In the genomic region with DNA sequence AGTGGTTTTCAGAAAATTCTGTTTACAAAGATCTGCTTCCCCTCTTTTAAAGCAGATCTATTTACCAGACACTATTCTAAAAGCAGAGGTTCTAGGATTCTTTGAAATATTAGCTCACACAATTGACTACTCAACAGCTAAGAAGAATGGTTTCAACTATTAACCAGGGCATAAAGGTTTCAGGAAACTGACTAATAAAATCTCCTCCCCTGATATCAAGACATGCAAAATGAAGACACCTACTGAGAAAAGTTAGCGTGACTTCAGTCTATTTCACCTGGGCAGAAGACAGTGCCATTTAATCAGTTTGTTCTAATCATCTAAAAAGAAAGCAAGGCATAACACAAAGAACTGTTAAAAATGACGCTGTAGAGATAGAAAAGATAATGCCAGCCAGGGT, we compare ENCODE assay signal across 13 cellular contexts. TPM values are rescaled to one million over a fixed set of nuclear protein-coding genes. Genes with fewer than 3 reads are reported as not detected.
DNase-seq lines count a peak whose midpoint lies in the region; ATAC-seq and TF ChIP-seq lines count a peak whose summit lies in the region.
"Had no signal": no experiment of that assay in that cellular context is flagged by ENCODE, and none has a peak within 500 bp of the region (broad histone marks: within the 10 kb centered on the region; RNA-seq: fewer than 3 reads in every experiment).

No MANE protein-coding gene starts in this region.

- TF ChIP-seq POLR2A in transverse colon (IDR thresholded peaks at IDR 0.05), result no peak

- no peak for TF ChIP-seq EP300 in transverse colon (IDR thresholded peaks at IDR 0.05; ENCODE audit: low read depth)

- H3K36me3 Mint-ChIP-seq in activated naive CD4-positive, alpha-beta T cell treated with anti-CD3 and anti-CD28 coated beads for 36 hours (ENCODE audit: low read depth), result peaks cover 60% of the 10 kb centered on the region
- peaks cover 57% of the 10 kb centered on the region for H3K36me3 Mint-ChIP-seq in activated CD8-positive, alpha-beta T cell treated with anti-CD3 and anti-CD28 coated beads, Interleukin-2, amount 10 ng/mL, durations not matched to agents 7 days and 5 days (ENCODE audit: low read depth)
- H3K36me3 Mint-ChIP-seq in Caco-2 (ENCODE audit: insufficient read depth, unreplicated experiment), result peaks cover 74% of the 10 kb centered on the region

- no peak overlapping the region for H3K9ac ChIP-seq in mucosa of rectum (ENCODE audit: low read depth in 1 of 2, low read length in 2 of 2)

- peaks cover 11 to 16% of the 10 kb centered on the region in 2 donors for H3K4me1 ChIP-seq in mucosa of rectum (ENCODE audit: control insufficient read depth in 2 of 2, insufficient read depth in 2 of 2, low read length in 2 of 2)
- H3K4me1 ChIP-seq in transverse colon, result peaks cover 11 to 48% (median 27%) of the 10 kb centered on the region in 4 donors
- H3K4me1 ChIP-seq in Caco-2, result peaks cover 74% of the 10 kb centered on the region

- peak overlapping the region; percentile 97 for H3K27ac Mint-ChIP-seq in activated naive CD4-positive, alpha-beta T cell treated with anti-CD3 and anti-CD28 coated beads for 36 hours
- peak overlapping the region; percentile 79 for H3K27ac Mint-ChIP-seq in activated CD8-positive, alpha-beta T cell treated with anti-CD3 and anti-CD28 coated beads, Interleukin-2, amount 10 ng/mL, durations not matched to agents 7 days and 5 days
- no peak overlapping the region for H3K27ac Mint-ChIP-seq in Caco-2 (ENCODE audit: unreplicated experiment)

- intact Hi-C loops in activated naive CD4-positive, alpha-beta T cell treated with anti-CD3 and anti-CD28 coated beads for 36 hours (cut with micrococcal nuclease), result loop anchor here (5.0 kb wide), 2 partner anchors 35 to 830 kb away; no protein-coding TSS in a partner anchor
- intact Hi-C loops in transverse colon (cut with DNase I; ENCODE audit: low total_unique reads) (no loop called here), Caco-2 (cut with micrococcal nuclease; ENCODE audit: unreplicated experiment) (no loop called here)

- H3K9me3 Mint-ChIP-seq in activated naive CD4-positive, alpha-beta T cell treated with anti-CD3 and anti-CD28 coated beads for 36 hours, result no peaks in the 10 kb centered on the region
- no peaks in the 10 kb centered on the region for H3K9me3 Mint-ChIP-seq in activated CD8-positive, alpha-beta T cell treated with anti-CD3 and anti-CD28 coated beads, Interleukin-2, amount 10 ng/mL, durations not matched to agents 7 days and 5 days (ENCODE audit: insufficient read depth)
- no peaks in the 10 kb centered on the region for H3K9me3 Mint-ChIP-seq in Caco-2 (ENCODE audit: unreplicated experiment)

- H3K36me3 ChIP-seq in mucosa of rectum (ENCODE audit: control insufficient read depth in 2 of 2, insufficient read depth in 2 of 2, low read length in 2 of 2) (peaks cover 24 to 32% of the 10 kb centered on the region in 2 donors), transverse colon (peaks cover 0 to 17% (median 3%) of the 10 kb centered on the region in 4 donors), Caco-2 (ENCODE audit: control insufficient read depth, insufficient read depth, low read length) (peaks cover 1% of the 10 kb centered on the region; the same call in 1 of the 2 replicates)
- H3K36me3 ChIP-seq: uterus had no signal

- in situ Hi-C loops in transverse colon (cut with MboI; ENCODE audit: low pct_ligation_motif_present in 1 of 4, low pct_unique_long_range_greater_than_20kb in 1 of 4, low sequenced_read_pairs in 3 of 4) (loop anchor here in 3 of 4 donors (5.0 to 25.0 kb wide), 5 partner anchors 78 to 295 kb away; partner anchors contain the start of genes LRP10 (in 2 of the 3) and OR6J1 (in 1 of the 3)), GM13977 (cut with MboI; ENCODE audit: low pct_unique_long_range_greater_than_20kb, low sequenced_read_pairs, unreplicated experiment) (loop anchor here (5.0 to 10.0 kb wide), 2 partner anchors 92 to 175 kb away; no protein-coding TSS in a partner anchor)

- H3K27ac ChIP-seq in mucosa of rectum (ENCODE audit: low read depth in 2 of 2, low read length in 2 of 2) (peak overlapping the region; percentile 34 to 35), transverse colon (peak overlapping the region; percentile 49 to 85 (median 70))
- H3K27ac ChIP-seq: neutrophil had no signal

- peak overlapping the region; percentile 47 for H3K4me3 Mint-ChIP-seq in activated naive CD4-positive, alpha-beta T cell treated with anti-CD3 and anti-CD28 coated beads for 36 hours
- H3K4me3 Mint-ChIP-seq in activated CD8-positive, alpha-beta T cell treated with anti-CD3 and anti-CD28 coated beads, Interleukin-2, amount 10 ng/mL, durations not matched to agents 7 days and 5 days, result peak overlapping the region; percentile 66
- H3K4me3 Mint-ChIP-seq in Caco-2 (ENCODE audit: unreplicated experiment), result no peak overlapping the region

- CTCF ChIA-PET in activated naive CD4-positive, alpha-beta T cell treated with anti-CD3 and anti-CD28 coated beads for 36 hours (lab: Charles Lee), result interaction anchor here (0.5 to 7.6 kb wide), 10 partner anchors 7 to 568 kb away, joined by 3 to 149 read pairs (median 4); partner anchors contain the start of gene OXA1L
- CTCF ChIA-PET in activated CD8-positive, alpha-beta T cell treated with anti-CD3 and anti-CD28 coated beads, Interleukin-2, amount 10 ng/mL, durations not matched to agents 7 days and 5 days (lab: Charles Lee), result interaction anchor here (0.6 to 14.2 kb wide), 20 partner anchors 6 to 727 kb away, joined by 3 to 523 read pairs (median 4); partner anchors contain the start of genes DAD1 and PRMT5
- CTCF ChIA-PET in Caco-2 (lab: Charles Lee), result no interaction called here

- POLR2A ChIA-PET in activated CD8-positive, alpha-beta T cell treated with anti-CD3 and anti-CD28 coated beads, Interleukin-2, amount 10 ng/mL, durations not matched to agents 7 days and 5 days (lab: Charles Lee), result interaction anchor here (0.5 to 13.5 kb wide), 18 partner anchors 7 to 726 kb away, joined by 3 to 440 read pairs (median 4); partner anchors contain the start of genes DAD1 and RBM23
- POLR2A ChIA-PET in Caco-2 (lab: Charles Lee), result interaction anchor here (0.7 kb wide), 1 partner anchor 23 kb away, joined by 6 read pairs; no protein-coding TSS in a partner anchor

- TF ChIP-seq CTCF in transverse colon (IDR thresholded peaks at IDR 0.05), result no peak
- no peak for TF ChIP-seq CTCF in GM13977 (IDR thresholded peaks at IDR 0.05; ENCODE audit: extremely low read depth, insufficient read depth, missing control alignments)
- no peak for TF ChIP-seq CTCF in Caco-2 (IDR thresholded peaks at IDR 0.05; ENCODE audit: insufficient read depth in 1 of 2, low read depth in 1 of 2, low read length in 1 of 2, severe bottlenecking in 1 of 2, unreplicated experiment in 1 of 2)

- H3K4me3 ChIP-seq in mucosa of rectum (ENCODE audit: low read length in 2 of 2), result no peak overlapping the region
- H3K4me3 ChIP-seq in transverse colon, result no peak overlapping the region
- no peak overlapping the region for H3K4me3 ChIP-seq in Caco-2 (ENCODE audit: low read depth, low read length)
- H3K4me3 ChIP-seq: uterus had no signal

- ATAC-seq in activated CD8-positive, alpha-beta T cell treated with anti-CD3 and anti-CD28 coated beads, Interleukin-2, amount 10 ng/mL, durations not matched to agents 7 days and 5 days, result no peak

- H3K27me3 Mint-ChIP-seq in activated naive CD4-positive, alpha-beta T cell treated with anti-CD3 and anti-CD28 coated beads for 36 hours (ENCODE audit: low read depth), result no peaks in the 10 kb centered on the region
- H3K27me3 Mint-ChIP-seq in activated CD8-positive, alpha-beta T cell treated with anti-CD3 and anti-CD28 coated beads, Interleukin-2, amount 10 ng/mL, durations not matched to agents 7 days and 5 days (ENCODE audit: low read depth), result no peaks in the 10 kb centered on the region
- no peaks in the 10 kb centered on the region for H3K27me3 Mint-ChIP-seq in Caco-2 (ENCODE audit: insufficient read depth, unreplicated experiment)

- BruUV-seq in Caco-2 (replicated peaks; lab: Mats Ljungman, UMichigan), result no TSS peak

- no peaks in the 10 kb centered on the region for H3K27me3 ChIP-seq in mucosa of rectum (ENCODE audit: control insufficient read depth in 2 of 2, insufficient read depth in 2 of 2, low read length in 2 of 2)
- no peaks in the 10 kb centered on the region for H3K27me3 ChIP-seq in transverse colon
- H3K27me3 ChIP-seq in Caco-2 (replicated peaks; ENCODE audit: control insufficient read depth, insufficient read depth, low read length), result no peaks in the 10 kb centered on the region
- H3K27me3 ChIP-seq: neutrophil, uterus had no signal

- DNase-seq in activated naive CD4-positive, alpha-beta T cell treated with anti-CD3 and anti-CD28 coated beads for 36 hours, result no peak
- DNase-seq in activated naive CD4-positive, alpha-beta T cell treated with Interleukin-2 at 50 U/mL for 16 hours, result no peak
- DNase-seq in activated CD8-positive, alpha-beta T cell treated with anti-CD3 and anti-CD28 coated beads, Interleukin-2, amount 10 ng/mL, durations not matched to agents 7 days and 5 days, result no peak
- DNase-seq in transverse colon (no peak), GM13977 (ENCODE audit: low spot score) (no peak), inferior parietal cortex (ENCODE audit: extremely low spot score) (no peak), Caco-2 (no peak)
- DNase-seq: GOT3; OCI-M1; stimulated activated CD4-positive, alpha-beta T cell treated with anti-CD3 and anti-CD28 coated beads, Interleukin-12 subunit alpha, Interleukin-12 subunit beta, amount 100 ng/mL, for 4 hours; uterus had no signal

- H3K9me3 ChIP-seq in mucosa of rectum (ENCODE audit: control insufficient read depth in 2 of 2, low read length in 2 of 2) (no peaks in the 10 kb centered on the region), transverse colon (no peaks in the 10 kb centered on the region), Caco-2 (no peaks in the 10 kb centered on the region)
- H3K9me3 ChIP-seq: neutrophil, uterus had no signal

- 65 to 83% methylated on average over 2 of the region's 2 CpGs for WGBS in transverse colon (ENCODE audit: low coverage in 1 of 2), 2 donors

- peaks cover 77% of the 10 kb centered on the region for H3K4me1 Mint-ChIP-seq in activated naive CD4-positive, alpha-beta T cell treated with anti-CD3 and anti-CD28 coated beads for 36 hours (ENCODE audit: low read depth)
- peaks cover 81% of the 10 kb centered on the region for H3K4me1 Mint-ChIP-seq in activated CD8-positive, alpha-beta T cell treated with anti-CD3 and anti-CD28 coated beads, Interleukin-2, amount 10 ng/mL, durations not matched to agents 7 days and 5 days (ENCODE audit: low read depth)
- peaks cover 42% of the 10 kb centered on the region for H3K4me1 Mint-ChIP-seq in Caco-2 (ENCODE audit: low read depth, unreplicated experiment)

RNA-seq across cellular contexts. Expression of gene DAD1, which starts 22.2 kb away (rescaled TPM):
- total RNA-seq in activated naive CD4-positive, alpha-beta T cell treated with anti-CD3 and anti-CD28 coated beads for 36 hours, result 100 to 1,000 TPM; 219 to 226 TPM
- 100 to 1,000 TPM; 130 to 147 TPM for total RNA-seq in activated CD8-positive, alpha-beta T cell treated with anti-CD3 and anti-CD28 coated beads, Interleukin-2, amount 10 ng/mL, durations not matched to agents 7 days and 5 days
- total RNA-seq in transverse colon (100 to 1,000 TPM in 3 of 4 donors, 10 to 100 TPM in 1; 31.4 to 154 (median 141) TPM), Caco-2 (2022) (151 and 160 TPM in 2 replicates)

RNA-seq across cellular contexts. Expression of gene ABHD4, which starts 31.3 kb away (rescaled TPM):
- total RNA-seq in activated naive CD4-positive, alpha-beta T cell treated with anti-CD3 and anti-CD28 coated beads for 36 hours, result 10 to 100 TPM; 11.1 to 11.9 TPM
- total RNA-seq in activated CD8-positive, alpha-beta T cell treated with anti-CD3 and anti-CD28 coated beads, Interleukin-2, amount 10 ng/mL, durations not matched to agents 7 days and 5 days, result 1 to 10 TPM; 8.0 to 8.5 TPM
- total RNA-seq in transverse colon (10 to 100 TPM; 17.5 to 41.1 (median 23.1) TPM), Caco-2 (2022) (64.5 and 73.5 TPM in 2 replicates)
